34 cellular contexts compared by ENCODE assay signal in genomic region chr5:54378707-54379106, GRCh38.
"Had no signal": no experiment of that assay in that cellular context is flagged by ENCODE, and none has a peak within 500 bp of the region (broad histone marks: within the 10 kb centered on the region; RNA-seq: fewer than 3 reads in every experiment).

No MANE protein-coding gene starts in this region.

- H3K36me3 ChIP-seq: MG63 had no signal

- DNase-seq: Karpas-422, Kasumi-1, MG63, MM.1S, MV-4-11, NCI-H1048, NCI-H1092, NCI-H1092 treated with DMSO at 0.1 percent for 48 hours, NCI-H1105, NCI-H1105 treated with DMSO at 0.1 percent for 48 hours, NCI-H1417, NCI-H1417 treated with DMSO at 0.1 percent for 48 hours, NCI-H1436, NCI-H1436 treated with DMSO at 0.1 percent for 48 hours, NCI-H146, NCI-H1694, NCI-H1694 treated with DMSO at 0.1 percent for 48 hours, NCI-H187, NCI-H187 treated with DMSO at 0.1 percent for 48 hours, NCI-H1930, NCI-H2029, NCI-H2029 treated with DMSO at 0.1 percent for 48 hours, NCI-H2081, NCI-H2081 treated with DMSO at 0.1 percent for 48 hours, NCI-H2107, NCI-H2171, NCI-H2171 treated with DMSO at 0.1 percent for 48 hours, NCI-H2227 treated with DMSO at 0.1 percent for 48 hours, NCI-H226, NCI-H345, NCI-H446, NCI-H446 treated with DMSO at 0.1 percent for 48 hours, NCI-H510A, NCI-H510A treated with DMSO at 0.1 percent for 48 hours had no signal

- H3K4me3 ChIP-seq: MG63 had no signal

- H3K9me3 ChIP-seq: MG63 had no signal
